31 cellular contexts compared by ENCODE assay signal in genomic region chr14:100153560-100153959, GRCh38. TPM values are rescaled to one million over a fixed set of nuclear protein-coding genes. Genes with fewer than 3 reads are reported as not detected.
"Had no signal": no experiment of that assay in that cellular context is flagged by ENCODE, and none has a peak within 500 bp of the region (broad histone marks: within the 10 kb centered on the region; RNA-seq: fewer than 3 reads in every experiment).

No MANE protein-coding gene starts in this region.

- DNase-seq: cerebellar nuclear complex; dorsolateral prefrontal cortex; effector CD4-positive, alpha-beta T cell; foreskin keratinocyte; hypothalamus; immature natural killer cell; islet precursor cell; mucosa of descending colon; naive B cell; nucleus accumbens; sigmoid colon; stimulated activated CD4-positive, alpha-beta T cell treated with anti-CD3 and anti-CD28 coated beads, Interleukin-2, amount 100 ng/mL, for 24 hours; stimulated activated CD4-positive, alpha-beta T cell treated with anti-CD3 and anti-CD28 coated beads, Interleukin-4, amount 100 ng/mL, for 24 hours; stimulated activated naive CD8-positive, alpha-beta T cell treated with anti-CD3 and anti-CD28 coated beads, Interleukin-15, Interleukin-2, amounts not matched to agents 100 U/mL and 50 U/mL, for 24 hours; transverse colon; upper lobe of right lung; uterus had no signal

- H3K27me3 ChIP-seq: right atrium auricular region, uterus had no signal

- H3K4me3 ChIP-seq: dorsolateral prefrontal cortex, esophagus muscularis mucosa, lung, mucosa of descending colon, neural progenitor cell, prostate gland, right atrium auricular region, sigmoid colon, thoracic aorta, transverse colon, upper lobe of right lung, uterus had no signal

- H3K27me3 Mint-ChIP-seq: memory B cell; naive B cell; natural killer cell treated with Interleukin-12 subunit alpha and Interleukin-12 subunit beta and Interleukin-15 and Interleukin-18, amount 100 ng/mL, for 72 hours had no signal

- H3K27ac ChIP-seq: esophagus muscularis mucosa, foreskin keratinocyte, neural progenitor cell, prostate gland, right atrium auricular region, sigmoid colon, thoracic aorta, transverse colon, upper lobe of right lung, uterus had no signal

- H3K4me3 Mint-ChIP-seq: immature natural killer cell; memory B cell; mesothelial cell of epicardium; natural killer cell treated with Interleukin-12 subunit alpha and Interleukin-12 subunit beta and Interleukin-15 and Interleukin-18, amount 100 ng/mL, for 72 hours; neural progenitor cell; stimulated activated effector memory CD8-positive, alpha-beta T cell treated with anti-CD3 and anti-CD28 coated beads, Interleukin-12 subunit alpha, Interleukin-12 subunit beta, amount 100 ng/mL, for 72 hours had no signal

- H3K4me2 ChIP-seq: neural progenitor cell had no signal

- ATAC-seq: foreskin keratinocyte; left lobe of liver; mucosa of descending colon; natural killer cell treated with Interleukin-12 subunit alpha and Interleukin-12 subunit beta and Interleukin-15 and Interleukin-18, amount 100 ng/mL, for 72 hours; stimulated activated effector memory CD8-positive, alpha-beta T cell treated with anti-CD3 and anti-CD28 coated beads, Interleukin-12 subunit alpha, Interleukin-12 subunit beta, amount 100 ng/mL, for 72 hours; stimulated activated naive CD8-positive, alpha-beta T cell treated with anti-CD3 and anti-CD28 coated beads, Interleukin-15, Interleukin-2, amounts not matched to agents 100 U/mL and 50 U/mL, for 24 hours; upper lobe of right lung had no signal

- H3K27ac Mint-ChIP-seq: immature natural killer cell; mesothelial cell of epicardium; neural progenitor cell; stimulated activated effector memory CD8-positive, alpha-beta T cell treated with anti-CD3 and anti-CD28 coated beads, Interleukin-12 subunit alpha, Interleukin-12 subunit beta, amount 100 ng/mL, for 72 hours had no signal

- H2AFZ ChIP-seq: neural progenitor cell had no signal

- FAIRE-seq: colon, endothelial cell of umbilical vein had no signal

- H3K4me1 ChIP-seq: uterus had no signal

- H3K9me3 ChIP-seq: prostate gland, uterus had no signal

- H3K9ac ChIP-seq: neural progenitor cell had no signal

- H3K36me3 ChIP-seq: esophagus muscularis mucosa, neural progenitor cell, prostate gland, right atrium auricular region, sigmoid colon, thoracic aorta, transverse colon, upper lobe of right lung, uterus had no signal

RNA-seq across cellular contexts. Expression of gene DEGS2, which starts 5.9 kb away (rescaled TPM):
- total RNA-seq: endothelial cell of umbilical vein, right atrium auricular region had no signal
- polyA plus RNA-seq: fibroblast of lung had no signal
